18 cellular contexts compared by ENCODE assay signal in genomic region chr9:132005896-132006295, GRCh38.
DNase-seq lines count a peak whose midpoint lies in the region; ATAC-seq and TF ChIP-seq lines count a peak whose summit lies in the region.
"Had no signal": no experiment of that assay in that cellular context is flagged by ENCODE, and none has a peak within 500 bp of the region (broad histone marks: within the 10 kb centered on the region; RNA-seq: fewer than 3 reads in every experiment).

No MANE protein-coding gene starts in this region.

- TF ChIP-seq EP300 in SK-N-SH (IDR thresholded peaks at IDR 0.05; ENCODE audit: borderline replicate concordance in 1 of 2, low read depth in 1 of 2, low read length in 1 of 2): no peak

- in situ Hi-C loops in GM23248 (cut with MboI): loop anchor here (10.0 kb wide), 1 partner anchor 219 kb away; no protein-coding TSS in a partner anchor

- peaks cover 65% of the 10 kb centered on the region for H3K4me1 Mint-ChIP-seq in endodermal cell

- POLR2A ChIA-PET in PC-3 (lab: Charles Lee; ENCODE audit: unreplicated experiment) (no interaction called here), SK-N-SH (lab: Yijun Ruan, JAX) (no interaction called here)

- intact Hi-C loops in PC-3 (cut with micrococcal nuclease): loop anchor here (2.0 to 5.0 kb wide), 3 partner anchors 19 to 86 kb away; partner anchors contain the start of gene MED27

- peaks cover 18% of the 10 kb centered on the region for H3K36me3 Mint-ChIP-seq in endodermal cell (ENCODE audit: low read depth)

- no peak for ATAC-seq in PC-3
- ATAC-seq: body of pancreas, left lung had no signal

- no peaks in the 10 kb centered on the region for H3K27me3 Mint-ChIP-seq in endodermal cell (ENCODE audit: insufficient read depth)
- H3K27me3 Mint-ChIP-seq: activated CD4-positive, alpha-beta T cell treated with anti-CD3 and anti-CD28 coated beads, Interleukin-2, amount 10 ng/mL, durations not matched to agents 7 days and 5 days; CD4-positive, CD25-positive, alpha-beta regulatory T cell; naive B cell had no signal

- H3K27me3 ChIP-seq in GM23248 (replicated peaks; ENCODE audit: insufficient read depth): no peaks in the 10 kb centered on the region
- no peaks in the 10 kb centered on the region for H3K27me3 ChIP-seq in PC-3 (ENCODE audit: low read length)
- H3K27me3 ChIP-seq in endodermal cell (ENCODE audit: control insufficient read depth, insufficient read depth, low read length, poor library complexity, severe bottlenecking): no peaks in the 10 kb centered on the region
- no peaks in the 10 kb centered on the region for H3K27me3 ChIP-seq in neutrophil
- no peaks in the 10 kb centered on the region for H3K27me3 ChIP-seq in SK-N-SH (ENCODE audit: insufficient read depth)
- H3K27me3 ChIP-seq: body of pancreas, left lung, SJCRH30 had no signal

- H3K4me3 ChIP-seq in GM23248: no peak overlapping the region
- no peak overlapping the region for H3K4me3 ChIP-seq in PC-3 (ENCODE audit: low read length)
- peak overlapping the region; percentile 68 for H3K4me3 ChIP-seq in endodermal cell (ENCODE audit: low read length)
- no peak overlapping the region for H3K4me3 ChIP-seq in neutrophil (ENCODE audit: low read depth in 1 of 2, low read length in 1 of 2)
- no peak overlapping the region for H3K4me3 ChIP-seq in SK-N-SH (ENCODE audit: low read depth in 2 of 2, low read length in 1 of 2)
- H3K4me3 ChIP-seq: body of pancreas, left lung, SJCRH30 had no signal

- TF ChIP-seq RAD21 in SK-N-SH (IDR thresholded peaks at IDR 0.05; ENCODE audit: low read length): no peak

- no peak overlapping the region for H2AFZ ChIP-seq in GM23248
- no peak overlapping the region for H2AFZ ChIP-seq in PC-3 (ENCODE audit: low read length)
- H2AFZ ChIP-seq in SK-N-SH (ENCODE audit: low read depth): no peak overlapping the region

- no peak overlapping the region for H3K4me2 ChIP-seq in GM23248 (ENCODE audit: unreplicated experiment)
- no peak overlapping the region for H3K4me2 ChIP-seq in PC-3 (ENCODE audit: low read length)
- H3K4me2 ChIP-seq in SK-N-SH: no peak overlapping the region

- H3K79me2 ChIP-seq in GM23248 (ENCODE audit: insufficient read depth) (peaks cover 34% of the 10 kb centered on the region), PC-3 (ENCODE audit: low read length) (peaks cover 63% of the 10 kb centered on the region), SK-N-SH (ENCODE audit: insufficient read depth) (0 out of 2 replicates have a peak, but pooled peaks cover 5% of the 10 kb centered on the region)

- peak; percentile 36 for DNase-seq in GM23248
- DNase-seq in PC-3: no peak
- DNase-seq in endodermal cell: no peak
- no peak for DNase-seq in OCI-M2 (lab: John Stamatoyannopoulos, UW; ENCODE audit: unreplicated experiment)
- DNase-seq in amygdala (lab: John Stamatoyannopoulos, UW): no peak
- no peak for DNase-seq in SK-N-SH
- DNase-seq: activated CD4-positive, alpha-beta T cell treated with anti-CD3 and anti-CD28 coated beads, Interleukin-2, amount 10 ng/mL, durations not matched to agents 7 days and 5 days; activated naive CD4-positive, alpha-beta T cell treated with anti-CD3 and anti-CD28 coated beads for 36 hours; body of pancreas; CD4-positive, CD25-positive, alpha-beta regulatory T cell; DND-41; H7; left lung; naive B cell; NCI-H2227 treated with DMSO at 0.1 percent for 48 hours; SJCRH30; T1000 had no signal

- BruUV-seq in PC-3 (replicated peaks; lab: Mats Ljungman, UMichigan): no TSS peak

- peak overlapping the region; percentile 41 for H3K4me3 Mint-ChIP-seq in endodermal cell
- H3K4me3 Mint-ChIP-seq: activated CD4-positive, alpha-beta T cell treated with anti-CD3 and anti-CD28 coated beads, Interleukin-2, amount 10 ng/mL, durations not matched to agents 7 days and 5 days; activated naive CD4-positive, alpha-beta T cell treated with anti-CD3 and anti-CD28 coated beads for 36 hours; CD4-positive, CD25-positive, alpha-beta regulatory T cell; naive B cell had no signal

- H3K9me3 Mint-ChIP-seq in endodermal cell: peaks cover 12% of the 10 kb centered on the region
- H3K9me3 Mint-ChIP-seq: activated CD4-positive, alpha-beta T cell treated with anti-CD3 and anti-CD28 coated beads, Interleukin-2, amount 10 ng/mL, durations not matched to agents 7 days and 5 days; activated naive CD4-positive, alpha-beta T cell treated with anti-CD3 and anti-CD28 coated beads for 36 hours; CD4-positive, CD25-positive, alpha-beta regulatory T cell had no signal

- peak overlapping the region; percentile 79 for H3K27ac Mint-ChIP-seq in endodermal cell
- H3K27ac Mint-ChIP-seq: activated CD4-positive, alpha-beta T cell treated with anti-CD3 and anti-CD28 coated beads, Interleukin-2, amount 10 ng/mL, durations not matched to agents 7 days and 5 days; activated naive CD4-positive, alpha-beta T cell treated with anti-CD3 and anti-CD28 coated beads for 36 hours; naive B cell had no signal

- H3K27ac ChIP-seq in GM23248 (0 out of 2 replicates have a peak overlapping the region, but pooled peaks have one; percentile 9), PC-3 (ENCODE audit: low read length) (peak overlapping the region; percentile 22; the same call in 1 of the 2 replicates), endodermal cell (ENCODE audit: low read depth, low read length) (no peak overlapping the region), neutrophil (peak overlapping the region; percentile 3), SK-N-SH (ENCODE audit: low read depth in 2 of 2, low read length in 1 of 2) (no peak overlapping the region)
- H3K27ac ChIP-seq: body of pancreas, SJCRH30 had no signal

- no peaks in the 10 kb centered on the region for H3K36me3 ChIP-seq in GM23248 (ENCODE audit: low read depth)
- H3K36me3 ChIP-seq in PC-3 (ENCODE audit: low read depth, low read length): peaks cover 5% of the 10 kb centered on the region; the same call in 1 of the 2 replicates
- H3K36me3 ChIP-seq in endodermal cell (ENCODE audit: control insufficient read depth, insufficient read depth, low read length): no peaks in the 10 kb centered on the region
- H3K36me3 ChIP-seq in neutrophil: no peaks in the 10 kb centered on the region
- H3K36me3 ChIP-seq in SK-N-SH (replicated peaks in 1 of 2; ENCODE audit: control insufficient read depth in 1 of 2, insufficient read depth in 2 of 2, low read length in 1 of 2): peaks cover 0 to 6% of the 10 kb centered on the region in 2 experiments
- H3K36me3 ChIP-seq: left lung had no signal

- peaks cover 19% of the 10 kb centered on the region for H3K4me1 ChIP-seq in GM23248 (ENCODE audit: insufficient read depth)
- H3K4me1 ChIP-seq in PC-3 (ENCODE audit: insufficient read depth, low read length): peaks cover 37% of the 10 kb centered on the region
- H3K4me1 ChIP-seq in endodermal cell (ENCODE audit: control insufficient read depth, insufficient read depth, low read length): peaks cover 26% of the 10 kb centered on the region
- H3K4me1 ChIP-seq in neutrophil (ENCODE audit: control insufficient read depth in 1 of 2, insufficient read depth in 1 of 2, low read depth in 1 of 2, low read length in 1 of 2): peaks cover 36 to 58% of the 10 kb centered on the region in 2 experiments
- peaks cover 39 to 42% of the 10 kb centered on the region in 2 experiments for H3K4me1 ChIP-seq in SK-N-SH (ENCODE audit: control insufficient read depth in 1 of 2, insufficient read depth in 2 of 2, low read depth in 1 of 2, low read length in 1 of 2)
- H3K4me1 ChIP-seq: body of pancreas had no signal

- WGBS in GM23248 (ENCODE audit: low coverage in 1 of 2, low lambda C conversion rate in 2 of 2, missing lambda C conversion rate in 2 of 2), 2 experiments: 68 to 72% methylated on average over 6 of the region's 6 CpGs
- WGBS in endodermal cell (ENCODE audit: insufficient coverage in 1 of 2, insufficient read length in 1 of 2), 2 experiments: 89 to 93% methylated on average over 4 to 6 of the region's 6 CpGs
- 94% methylated on average over 6 of the region's 6 CpGs for WGBS in SK-N-SH (ENCODE audit: low lambda C conversion rate)

- TF ChIP-seq CTCF in PC-3 (conservative IDR thresholded peaks at IDR 0.05; ENCODE audit: low read depth, low read length): no peak
- no peak for TF ChIP-seq CTCF in endodermal cell (conservative IDR thresholded peaks at IDR 0.05)
- TF ChIP-seq CTCF in neutrophil (IDR thresholded peaks at IDR 0.05): no peak
- no peak for TF ChIP-seq CTCF in SK-N-SH (IDR thresholded peaks at IDR 0.05)

- CTCF ChIA-PET in PC-3 (lab: Charles Lee) (no interaction called here), SK-N-SH (lab: Yijun Ruan, JAX) (interaction anchor here (0.6 to 1.5 kb wide), 3 partner anchors 8 to 136 kb away, joined by 3 read pairs; no protein-coding TSS in a partner anchor)

- H3K9me3 ChIP-seq in GM23248 (ENCODE audit: low read depth) (no peaks in the 10 kb centered on the region), PC-3 (ENCODE audit: low read length) (no peaks in the 10 kb centered on the region), endodermal cell (ENCODE audit: control insufficient read depth, low read length) (peaks cover 14% of the 10 kb centered on the region), neutrophil (no peaks in the 10 kb centered on the region), SK-N-SH (0 out of 2 replicates have a peak, but pooled peaks cover 5% of the 10 kb centered on the region)
- H3K9me3 ChIP-seq: body of pancreas, left lung had no signal

- H3K9me2 ChIP-seq in GM23248 (ENCODE audit: insufficient read depth): no peaks in the 10 kb centered on the region; the same call in 1 of the 2 replicates
- no peaks in the 10 kb centered on the region for H3K9me2 ChIP-seq in PC-3 (replicated peaks; ENCODE audit: low read length)
- no peaks in the 10 kb centered on the region for H3K9me2 ChIP-seq in SK-N-SH

- H3K9ac ChIP-seq in GM23248 (no peak overlapping the region), PC-3 (ENCODE audit: low read length) (no peak overlapping the region), endodermal cell (ENCODE audit: extremely low read depth, low read length, poor library complexity, severe bottlenecking) (peak overlapping the region; percentile 55), SK-N-SH (no peak overlapping the region)

- 0 out of 2 replicates have a peak, but pooled peaks cover 7% of the 10 kb centered on the region for H3F3A ChIP-seq in GM23248 (ENCODE audit: insufficient read depth)
- no peaks in the 10 kb centered on the region for H3F3A ChIP-seq in PC-3 (ENCODE audit: low read length, unreplicated experiment)
- peaks cover 9% of the 10 kb centered on the region for H3F3A ChIP-seq in SK-N-SH (replicated peaks; ENCODE audit: insufficient read depth)

- H4K20me1 ChIP-seq in GM23248 (ENCODE audit: insufficient read depth) (no peaks in the 10 kb centered on the region), PC-3 (ENCODE audit: low read length) (no peaks in the 10 kb centered on the region), SK-N-SH (ENCODE audit: insufficient read depth) (no peaks in the 10 kb centered on the region; the same call in 1 of the 2 replicates)

Comparison
In these comparisons a context has a peak if more than half of its experiments do, and no peak if none do; other contexts are left out.
1. H3K27ac ChIP-seq: peak in GM23248 (single experiment), PC-3 (single experiment) and neutrophil (single experiment); none in endodermal cell (single experiment) and SK-N-SH (0 of 2).